In the genomic region with DNA sequence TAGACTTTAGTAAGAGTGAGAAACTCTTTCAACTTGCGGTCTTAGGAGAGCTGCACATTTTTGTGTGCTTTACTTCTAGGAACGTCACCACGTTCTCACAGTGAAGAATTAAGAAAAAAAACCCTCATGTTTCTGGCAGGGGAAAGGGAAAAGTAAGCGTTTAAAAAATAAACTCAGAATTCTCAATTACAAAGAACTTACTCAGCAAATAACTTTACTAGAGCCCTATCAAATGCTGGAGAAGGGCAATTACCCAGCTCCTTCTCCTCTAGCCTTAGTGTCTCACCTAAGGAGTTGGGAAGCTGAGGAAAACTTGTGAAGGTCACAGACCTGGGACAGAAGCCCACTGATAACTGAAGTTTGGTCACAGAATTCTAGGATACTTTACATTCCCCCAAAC, we compare ENCODE assay signal across 21 cellular contexts.
DNase-seq lines count a peak whose midpoint lies in the region; ATAC-seq, FAIRE-seq and TF ChIP-seq lines count a peak whose summit lies in the region.
"Had no signal": no experiment of that assay in that cellular context is flagged by ENCODE, and none has a peak within 500 bp of the region (broad histone marks: within the 10 kb centered on the region; RNA-seq: fewer than 3 reads in every experiment).

No MANE protein-coding gene starts in this region.

- H3K4me3 Mint-ChIP-seq in neural progenitor cell: no peak overlapping the region
- H3K4me3 Mint-ChIP-seq: B cell; CD4-positive, alpha-beta T cell; CD8-positive, alpha-beta T cell had no signal

- H3K14ac ChIP-seq in IMR-90 (replicated peaks; ENCODE audit: low read depth, low read length): no peak overlapping the region

- no peak overlapping the region for H3K27ac Mint-ChIP-seq in neural progenitor cell
- H3K27ac Mint-ChIP-seq: B cell; CD4-positive, alpha-beta T cell; CD8-positive, alpha-beta T cell had no signal

- no peak for TF ChIP-seq POLR2A in HepG2 (IDR thresholded peaks at IDR 0.05; ENCODE audit: insufficient read depth in 1 of 2, low read depth in 2 of 2, low read length in 2 of 2)
- no peak for TF ChIP-seq POLR2A in right lobe of liver (IDR thresholded peaks at IDR 0.05)
- TF ChIP-seq POLR2A in IMR-90 (IDR thresholded peaks at IDR 0.05; ENCODE audit: low read depth, low read length): no peak

- no peaks in the 10 kb centered on the region for H3F3A ChIP-seq in neural progenitor cell (ENCODE audit: low read depth)

- POLR2A ChIA-PET in HepG2 (lab: Yijun Ruan, JAX): no interaction called here
- POLR2A ChIA-PET in IMR-90 (lab: Charles Lee; ENCODE audit: unreplicated experiment): no interaction called here
- POLR2A ChIA-PET in A673 (lab: Charles Lee; ENCODE audit: low non-redundant PET): interaction anchor here (0.6 kb wide), 1 partner anchor 377 kb away, joined by 4 read pairs; no protein-coding TSS in a partner anchor

- TF ChIP-seq RAD21 in HepG2 (CRISPR knock-in tag; IDR thresholded peaks at IDR 0.05): no peak
- no peak for TF ChIP-seq RAD21 in IMR-90 (IDR thresholded peaks at IDR 0.05; ENCODE audit: low read length)

- H3K27me3 ChIP-seq in HepG2 (ENCODE audit: control insufficient read depth in 1 of 2, insufficient read depth in 2 of 2, low read length in 2 of 2) (no peaks in the 10 kb centered on the region), right lobe of liver (no peaks in the 10 kb centered on the region), IMR-90 (ENCODE audit: control insufficient read depth, insufficient read depth, low read length) (no peaks in the 10 kb centered on the region), neural progenitor cell (no peaks in the 10 kb centered on the region), A673 (replicated peaks; ENCODE audit: insufficient read depth, low read depth, low read length, poor library complexity) (no peaks in the 10 kb centered on the region)
- H3K27me3 ChIP-seq: BLaER1 treated with 17β-estradiol and CSF1 and Interleukin-3, amounts not matched to agents 10 nM and 100 nM had no signal

- no peak for TF ChIP-seq EP300 in HepG2 (IDR thresholded peaks at IDR 0.05; ENCODE audit: low read depth in 2 of 2, low read length in 2 of 2)
- TF ChIP-seq EP300 in HepG2 (CRISPR knock-in tag; IDR thresholded peaks at IDR 0.05; ENCODE audit: borderline replicate concordance): no peak

- H3K9me3 Mint-ChIP-seq in neural progenitor cell: no peaks in the 10 kb centered on the region

- dilution Hi-C loops in IMR-90 (cut with HindIII; ENCODE audit: low sequenced_read_pairs, unreplicated experiment): no loop called here

- no peak overlapping the region for H2BK120ac ChIP-seq in IMR-90 (ENCODE audit: low read depth, low read length)

- no peak overlapping the region for H4K91ac ChIP-seq in IMR-90 (ENCODE audit: insufficient read depth, low read depth, low read length)

- H3K4ac ChIP-seq in IMR-90 (ENCODE audit: low read depth, low read length): no peak overlapping the region

- H3K79me2 ChIP-seq in HepG2 (ENCODE audit: insufficient read depth, low read length) (no peaks in the 10 kb centered on the region), neural progenitor cell (ENCODE audit: low read depth) (no peaks in the 10 kb centered on the region)

- H3K4me2 ChIP-seq in HepG2 (ENCODE audit: low read depth, low read length): no peak overlapping the region
- no peak overlapping the region for H3K4me2 ChIP-seq in IMR-90 (ENCODE audit: low read depth, low read length)
- no peak overlapping the region for H3K4me2 ChIP-seq in neural progenitor cell
- H3K4me2 ChIP-seq: BLaER1 treated with 17β-estradiol and CSF1 and Interleukin-3, amounts not matched to agents 10 nM and 100 nM had no signal

- no peak overlapping the region for H3K4me3 ChIP-seq in HepG2 (replicated peaks in 1 of 3; ENCODE audit: insufficient read depth in 1 of 3, low read depth in 2 of 3, low read length in 3 of 3)
- no peak overlapping the region for H3K4me3 ChIP-seq in right lobe of liver
- no peak overlapping the region for H3K4me3 ChIP-seq in IMR-90 (ENCODE audit: insufficient read depth, low read depth, low read length)
- no peak overlapping the region for H3K4me3 ChIP-seq in neural progenitor cell
- no peak overlapping the region for H3K4me3 ChIP-seq in A673 (ENCODE audit: low read depth, low read length, poor library complexity, severe bottlenecking)
- H3K4me3 ChIP-seq: BLaER1 treated with 17β-estradiol and CSF1 and Interleukin-3, amounts not matched to agents 10 nM and 100 nM had no signal

- no peak for FAIRE-seq in HepG2 (lab: Jason Lieb, UNC)
- FAIRE-seq: D721Med, G401.6, GM12891, GM19239 had no signal

- H2AK5ac ChIP-seq in IMR-90 (ENCODE audit: low read depth, low read length): no peak overlapping the region

- H2BK5ac ChIP-seq in IMR-90 (ENCODE audit: low read depth, low read length, poor library complexity, severe bottlenecking): no peak overlapping the region

- no peak overlapping the region for H2BK20ac ChIP-seq in IMR-90 (ENCODE audit: low read depth, low read length)

- no peak overlapping the region for H2AFZ ChIP-seq in HepG2 (ENCODE audit: low read length)
- no peak overlapping the region for H2AFZ ChIP-seq in IMR-90 (replicated peaks; ENCODE audit: low read length, poor library complexity)
- H2AFZ ChIP-seq in neural progenitor cell (replicated peaks): peak overlapping the region; percentile 39

- H4K20me1 ChIP-seq in HepG2 (ENCODE audit: insufficient read depth, low read length) (no peaks in the 10 kb centered on the region), IMR-90 (ENCODE audit: insufficient read depth, low read length) (no peaks in the 10 kb centered on the region), neural progenitor cell (ENCODE audit: low read depth) (no peaks in the 10 kb centered on the region)
- H4K20me1 ChIP-seq: BLaER1 treated with 17β-estradiol and CSF1 and Interleukin-3, amounts not matched to agents 10 nM and 100 nM had no signal

- BruUV-seq in HepG2 (replicated peaks; lab: Mats Ljungman, UMichigan): no TSS peak
- no TSS peak for BruUV-seq in IMR-90 (replicated peaks; lab: Mats Ljungman, UMichigan)
- BruUV-seq in A673 (replicated peaks; lab: Mats Ljungman, UMichigan): no TSS peak

- H3K23ac ChIP-seq in IMR-90 (ENCODE audit: low read depth, low read length): no peak overlapping the region

- H2BK15ac ChIP-seq in IMR-90 (ENCODE audit: low read depth, low read length): no peak overlapping the region

- H3K4me1 ChIP-seq in HepG2 (ENCODE audit: insufficient read depth, low read length) (no peaks in the 10 kb centered on the region), right lobe of liver (no peaks in the 10 kb centered on the region), IMR-90 (ENCODE audit: control insufficient read depth, insufficient read depth, low read length) (no peaks in the 10 kb centered on the region), neural progenitor cell (no peaks in the 10 kb centered on the region), A673 (ENCODE audit: insufficient read depth, low read length, poor library complexity, severe bottlenecking) (no peaks in the 10 kb centered on the region)
- H3K4me1 ChIP-seq: BLaER1 treated with 17β-estradiol and CSF1 and Interleukin-3, amounts not matched to agents 10 nM and 100 nM; Caco-2 had no signal

- H3K9ac ChIP-seq in HepG2 (ENCODE audit: insufficient read depth, low read depth, low read length) (no peak overlapping the region), IMR-90 (ENCODE audit: low read depth, low read length) (no peak overlapping the region), neural progenitor cell (no peak overlapping the region)
- H3K9ac ChIP-seq: BLaER1 treated with 17β-estradiol and CSF1 and Interleukin-3, amounts not matched to agents 10 nM and 100 nM had no signal

- WGBS in HepG2 (ENCODE audit: low lambda C conversion rate): 34% methylated on average over 4 of the region's 4 CpGs
- WGBS in right lobe of liver (ENCODE audit: insufficient coverage, low coverage, low lambda C conversion rate, missing lambda C conversion rate): 64% methylated on average over 4 of the region's 4 CpGs
- no CpG with 5 or more reads among the region's 4 CpGs for WGBS in IMR-90 (ENCODE audit: extremely low coverage in 2 of 2, insufficient read length in 1 of 2), 2 experiments

- H3K9me1 ChIP-seq in IMR-90 (ENCODE audit: insufficient read depth, low read length): no peaks in the 10 kb centered on the region

- intact Hi-C loops in HepG2 (cut with micrococcal nuclease; ENCODE audit: unreplicated experiment): no loop called here
- intact Hi-C loops in right lobe of liver (cut with DNase I): no loop called here
- intact Hi-C loops in IMR-90 (cut with micrococcal nuclease): no loop called here
- intact Hi-C loops in A673 (cut with micrococcal nuclease; ENCODE audit: unreplicated experiment): no loop called here

- H3K36me3 ChIP-seq in HepG2 (replicated peaks in 1 of 2; ENCODE audit: control insufficient read depth in 1 of 2, insufficient read depth in 2 of 2, low read length in 2 of 2) (no peaks in the 10 kb centered on the region), right lobe of liver (no peaks in the 10 kb centered on the region), IMR-90 (ENCODE audit: control insufficient read depth, insufficient read depth, low read length) (no peaks in the 10 kb centered on the region), neural progenitor cell (no peaks in the 10 kb centered on the region), A673 (ENCODE audit: insufficient read depth, low read length, poor library complexity, severe bottlenecking) (no peaks in the 10 kb centered on the region)
- H3K36me3 ChIP-seq: BLaER1 treated with 17β-estradiol and CSF1 and Interleukin-3, amounts not matched to agents 10 nM and 100 nM had no signal

- H4K5ac ChIP-seq in IMR-90 (ENCODE audit: low read depth, low read length): no peak overlapping the region

- no peak overlapping the region for H2AK9ac ChIP-seq in IMR-90 (replicated peaks; ENCODE audit: low read depth, low read length, poor library complexity)

- H3K9me3 ChIP-seq in HepG2 (ENCODE audit: low read length) (no peaks in the 10 kb centered on the region), right lobe of liver (no peaks in the 10 kb centered on the region), IMR-90 (ENCODE audit: control insufficient read depth, insufficient read depth, low read length) (no peaks in the 10 kb centered on the region), neural progenitor cell (ENCODE audit: low read depth) (no peaks in the 10 kb centered on the region), A673 (ENCODE audit: low read depth, low read length, poor library complexity, severe bottlenecking) (no peaks in the 10 kb centered on the region)
- H3K9me3 ChIP-seq: BLaER1 treated with 17β-estradiol and CSF1 and Interleukin-3, amounts not matched to agents 10 nM and 100 nM; Caco-2 had no signal

- peaks cover 8% of the 10 kb centered on the region for H3K4me1 Mint-ChIP-seq in neural progenitor cell
- H3K4me1 Mint-ChIP-seq: B cell had no signal

- no peak for DNase-seq in HepG2 (ENCODE audit: low spot score)
- no peak for DNase-seq in right lobe of liver
- DNase-seq in IMR-90: no peak
- no peak for DNase-seq in neural progenitor cell (ENCODE audit: low spot score)
- DNase-seq in A673 (ENCODE audit: low spot score): no peak
- DNase-seq in NCI-H774 (lab: John Stamatoyannopoulos, UW): no peak
- DNase-seq: AML-193; Caco-2; Calu3; CD4-positive, alpha-beta T cell; CD8-positive, alpha-beta T cell; DMS79 treated with DMSO at 0.1 percent for 48 hours; GF-D8 had no signal

- no peak overlapping the region for H3K18ac ChIP-seq in IMR-90 (ENCODE audit: low read depth, low read length)

- no peak overlapping the region for H4K8ac ChIP-seq in IMR-90 (ENCODE audit: low read depth in 2 of 2, low read length in 2 of 2)

- in situ Hi-C loops in HepG2 (cut with HindIII; ENCODE audit: extremely low pct_ligation_motif_present, low pct_unique_long_range_greater_than_20kb): no loop called here
- in situ Hi-C loops in IMR-90 (cut with MboI; ENCODE audit: low sequenced_read_pairs): no loop called here

- H3K36me3 Mint-ChIP-seq in neural progenitor cell: no peaks in the 10 kb centered on the region
- H3K36me3 Mint-ChIP-seq: CD8-positive, alpha-beta T cell had no signal

- TF ChIP-seq CTCF in HepG2 (CRISPR knock-in tag; IDR thresholded peaks at IDR 0.05) (no peak), right lobe of liver (IDR thresholded peaks at IDR 0.05) (no peak), IMR-90 (conservative IDR thresholded peaks at IDR 0.05; ENCODE audit: low read depth, low read length) (no peak), neural progenitor cell (IDR thresholded peaks at IDR 0.05) (no peak), A673 (conservative IDR thresholded peaks at IDR 0.05; ENCODE audit: low read depth, low read length) (no peak)

- H3K27me3 Mint-ChIP-seq in neural progenitor cell (ENCODE audit: insufficient read depth, low read depth): peaks cover 10% of the 10 kb centered on the region
- H3K27me3 Mint-ChIP-seq: B cell; CD4-positive, alpha-beta T cell had no signal

- ATAC-seq in HepG2 (no peak), right lobe of liver (no peak), IMR-90 (ENCODE audit: low read depth) (no peak)
- ATAC-seq: CD8-positive, alpha-beta T cell had no signal

- no peak overlapping the region for H3K27ac ChIP-seq in HepG2 (ENCODE audit: extremely low read length, insufficient read depth, low read length)
- H3K27ac ChIP-seq in right lobe of liver: no peak overlapping the region
- no peak overlapping the region for H3K27ac ChIP-seq in IMR-90 (ENCODE audit: insufficient read depth, low read length)
- no peak overlapping the region for H3K27ac ChIP-seq in neural progenitor cell
- H3K27ac ChIP-seq in A673 (ENCODE audit: low read depth, low read length, poor library complexity, severe bottlenecking): no peak overlapping the region
- H3K27ac ChIP-seq: 22Rv1; BLaER1 treated with 17β-estradiol and CSF1 and Interleukin-3, amounts not matched to agents 10 nM and 100 nM; C4-2B had no signal

- no peak overlapping the region for H3K56ac ChIP-seq in IMR-90 (ENCODE audit: extremely low read depth, insufficient read depth, low read length)

- H3K79me1 ChIP-seq in IMR-90 (ENCODE audit: low read depth in 1 of 2, low read length in 2 of 2): no peaks in the 10 kb centered on the region

- CTCF ChIA-PET in HepG2 (lab: Yijun Ruan, JAX; ENCODE audit: low intra/inter-chr PET ratio, low total read pairs): no interaction called here
- CTCF ChIA-PET in IMR-90 (lab: Yijun Ruan, JAX): no interaction called here
- CTCF ChIA-PET in A673 (lab: Charles Lee): no interaction called here
